1 cellular context compared by ENCODE assay signal in genomic region chr12:21657336-21658077, GRCh38.
TF ChIP-seq lines count a peak whose summit lies in the region.

LDHB (minus strand) TSS chr12:21657842; CDS start chr12:21654671, 3,171 bp downstream.

TF ChIP-seq in GM12878, 131 proteins besides CTCF, POLR2A, EP300 and RAD21 (continued from another document):
- TF ChIP-seq ZBTB4 (CRISPR knock-in tag; IDR thresholded peaks at IDR 0.05) (no peak), WRNIP1 (IDR thresholded peaks at IDR 0.05; ENCODE audit: borderline replicate concordance, low read depth, low read length) (no peak), SIX5 (IDR thresholded peaks at IDR 0.05; ENCODE audit: low read depth, low read length, severe bottlenecking) (no peak), RELB (IDR thresholded peaks at IDR 0.05; ENCODE audit: low read depth) (no peak)
